In the genomic region with DNA sequence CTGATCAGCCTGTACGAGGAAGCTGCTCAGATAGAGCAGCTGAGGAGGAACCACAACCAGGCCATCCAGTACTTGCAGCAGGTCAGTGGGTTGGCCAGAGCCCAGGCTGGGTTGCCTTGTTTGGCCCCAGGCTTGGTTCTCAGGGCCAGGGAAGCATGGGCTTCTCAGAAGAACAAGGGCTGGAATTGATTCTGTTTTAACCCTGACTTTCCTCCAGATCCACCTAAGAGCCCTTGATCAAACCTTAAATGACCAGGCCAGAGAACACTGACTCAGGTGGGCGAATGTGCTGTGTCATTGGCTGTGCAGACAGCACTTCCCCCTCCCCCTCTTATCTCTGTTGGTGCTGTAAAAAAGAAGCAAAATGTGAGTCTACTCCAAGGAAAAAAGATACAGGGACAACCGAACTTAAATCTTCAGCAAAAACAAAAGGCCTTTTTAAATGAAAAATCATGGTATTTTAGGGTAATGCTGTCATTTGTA, we compare ENCODE assay signal across 1 cellular context.
TF ChIP-seq lines count a peak whose summit lies in the region.

No MANE protein-coding gene starts in this region.

TF ChIP-seq in K562, 482 proteins besides CTCF, POLR2A, EP300 and RAD21 (continued from another document):
- TF ChIP-seq ZFX (CRISPR knock-in tag; IDR thresholded peaks at IDR 0.05) (peak; percentile 77), HDGF (IDR thresholded peaks at IDR 0.05) (no peak), ZEB2 (IDR thresholded peaks at IDR 0.05) (peak; percentile 84; the same call in 1 of the 2 replicates), ASH1L (IDR thresholded peaks at IDR 0.05; ENCODE audit: borderline replicate concordance, low read depth, partially characterized antibody) (no peak), KDM1A (IDR thresholded peaks at IDR 0.05) (peak; percentile 54 to 68; a peak in 3 of 4 replicates), TRIM24 (IDR thresholded peaks at IDR 0.05) (peak; percentile 73 to 78; a peak in 3 of 4 replicates), NRF1 (conservative IDR thresholded peaks at IDR 0.05 in 1 of 2, IDR thresholded peaks at IDR 0.05 in 1 of 2) (peak in 1 of 2 experiments; percentile 27; a peak in 2 of 4 replicates), BCL6 (CRISPR knock-in tag; IDR thresholded peaks at IDR 0.05) (no peak), SMARCA4 (IDR thresholded peaks at IDR 0.05) (peak; percentile 95), MTA3 (IDR thresholded peaks at IDR 0.05; ENCODE audit: borderline replicate concordance) (peak; percentile 84; the same call in 1 of the 2 replicates), ZC3H8 (IDR thresholded peaks at IDR 0.05) (no peak), ZNF445 (CRISPR knock-in tag; IDR thresholded peaks at IDR 0.05; ENCODE audit: low read depth) (0 out of 2 replicates have a peak, but pooled peaks have one; percentile 14), ARID1B (IDR thresholded peaks at IDR 0.05) (peak; percentile 89), PHF21A (IDR thresholded peaks at IDR 0.05; ENCODE audit: borderline replicate concordance, low read depth) (peak; percentile 10; the same call in 1 of the 2 replicates), ZBTB17 (CRISPR knock-in tag; IDR thresholded peaks at IDR 0.05) (peak; percentile 36; the same call in 1 of the 2 replicates), BHLHE40 (IDR thresholded peaks at IDR 0.05; ENCODE audit: low read length) (0 out of 2 replicates have a peak, but pooled peaks have one; percentile 32), SMAD4 (CRISPR knock-in tag; conservative IDR thresholded peaks at IDR 0.05) (peak; percentile 87), SOX6 (IDR thresholded peaks at IDR 0.05) (peak; percentile 49)
- TF ChIP-seq, protein P1, sequence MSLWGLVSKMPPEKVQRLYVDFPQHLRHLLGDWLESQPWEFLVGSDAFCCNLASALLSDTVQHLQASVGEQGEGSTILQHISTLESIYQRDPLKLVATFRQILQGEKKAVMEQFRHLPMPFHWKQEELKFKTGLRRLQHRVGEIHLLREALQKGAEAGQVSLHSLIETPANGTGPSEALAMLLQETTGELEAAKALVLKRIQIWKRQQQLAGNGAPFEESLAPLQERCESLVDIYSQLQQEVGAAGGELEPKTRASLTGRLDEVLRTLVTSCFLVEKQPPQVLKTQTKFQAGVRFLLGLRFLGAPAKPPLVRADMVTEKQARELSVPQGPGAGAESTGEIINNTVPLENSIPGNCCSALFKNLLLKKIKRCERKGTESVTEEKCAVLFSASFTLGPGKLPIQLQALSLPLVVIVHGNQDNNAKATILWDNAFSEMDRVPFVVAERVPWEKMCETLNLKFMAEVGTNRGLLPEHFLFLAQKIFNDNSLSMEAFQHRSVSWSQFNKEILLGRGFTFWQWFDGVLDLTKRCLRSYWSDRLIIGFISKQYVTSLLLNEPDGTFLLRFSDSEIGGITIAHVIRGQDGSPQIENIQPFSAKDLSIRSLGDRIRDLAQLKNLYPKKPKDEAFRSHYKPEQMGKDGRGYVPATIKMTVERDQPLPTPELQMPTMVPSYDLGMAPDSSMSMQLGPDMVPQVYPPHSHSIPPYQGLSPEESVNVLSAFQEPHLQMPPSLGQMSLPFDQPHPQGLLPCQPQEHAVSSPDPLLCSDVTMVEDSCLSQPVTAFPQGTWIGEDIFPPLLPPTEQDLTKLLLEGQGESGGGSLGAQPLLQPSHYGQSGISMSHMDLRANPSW (CRISPR knock-in tag; IDR thresholded peaks at IDR 0.05): no peak
